Comparison of ENCODE assay signal across 1 cellular context in the genomic region with DNA sequence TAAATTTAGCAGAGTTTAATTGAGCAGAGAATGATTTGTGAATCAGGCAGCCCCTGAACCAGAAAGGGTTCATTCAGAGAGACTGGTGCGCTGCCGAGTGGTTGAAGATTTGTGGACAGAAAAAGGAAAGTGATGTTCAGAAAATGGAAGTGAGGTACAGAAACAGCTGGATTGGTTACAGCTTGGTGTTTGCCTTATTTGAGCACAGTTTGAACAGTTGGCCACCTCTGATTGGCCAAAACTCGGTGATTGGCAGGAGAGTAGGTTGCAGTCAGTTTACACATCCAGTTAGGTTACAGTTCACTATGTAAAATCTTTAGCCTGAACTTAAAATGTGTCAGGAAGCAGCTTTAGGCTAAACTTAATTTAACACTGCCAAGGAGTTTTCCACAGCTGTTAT.
TF ChIP-seq lines count a peak whose summit lies in the region.

No MANE protein-coding gene starts in this region.

TF ChIP-seq in GM12878, 131 proteins besides CTCF, POLR2A, EP300 and RAD21:
- TF ChIP-seq, protein P1, sequence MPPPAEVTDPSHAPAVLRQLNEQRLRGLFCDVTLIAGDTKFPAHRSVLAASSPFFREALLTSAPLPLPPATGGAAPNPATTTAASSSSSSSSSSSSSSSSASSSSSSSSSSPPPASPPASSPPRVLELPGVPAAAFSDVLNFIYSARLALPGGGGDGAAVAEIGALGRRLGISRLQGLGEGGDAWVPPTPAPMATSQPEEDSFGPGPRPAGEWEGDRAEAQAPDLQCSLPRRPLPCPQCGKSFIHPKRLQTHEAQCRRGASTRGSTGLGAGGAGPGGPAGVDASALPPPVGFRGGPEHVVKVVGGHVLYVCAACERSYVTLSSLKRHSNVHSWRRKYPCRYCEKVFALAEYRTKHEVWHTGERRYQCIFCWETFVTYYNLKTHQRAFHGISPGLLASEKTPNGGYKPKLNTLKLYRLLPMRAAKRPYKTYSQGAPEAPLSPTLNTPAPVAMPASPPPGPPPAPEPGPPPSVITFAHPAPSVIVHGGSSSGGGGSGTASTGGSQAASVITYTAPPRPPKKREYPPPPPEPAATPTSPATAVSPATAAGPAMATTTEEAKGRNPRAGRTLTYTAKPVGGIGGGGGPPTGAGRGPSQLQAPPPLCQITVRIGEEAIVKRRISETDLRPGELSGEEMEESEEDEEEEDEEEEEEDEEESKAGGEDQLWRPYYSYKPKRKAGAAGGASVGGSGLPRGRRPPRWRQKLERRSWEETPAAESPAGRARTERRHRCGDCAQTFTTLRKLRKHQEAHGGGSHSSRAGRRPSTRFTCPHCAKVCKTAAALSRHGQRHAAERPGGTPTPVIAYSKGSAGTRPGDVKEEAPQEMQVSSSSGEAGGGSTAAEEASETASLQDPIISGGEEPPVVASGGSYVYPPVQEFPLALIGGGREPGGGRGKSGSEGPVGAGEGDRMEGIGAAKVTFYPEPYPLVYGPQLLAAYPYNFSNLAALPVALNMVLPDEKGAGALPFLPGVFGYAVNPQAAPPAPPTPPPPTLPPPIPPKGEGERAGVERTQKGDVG (CRISPR knock-in tag; IDR thresholded peaks at IDR 0.05), result no peak
- no peak for TF ChIP-seq ZZZ3 (IDR thresholded peaks at IDR 0.05; ENCODE audit: control insufficient read depth, insufficient read length, low read depth)
- no peak for TF ChIP-seq TBL1XR1 (IDR thresholded peaks at IDR 0.05; ENCODE audit: low read depth, low read length)
- peak; percentile 65 for TF ChIP-seq PKNOX1 (IDR thresholded peaks at IDR 0.05)
- no peak for TF ChIP-seq JUND (IDR thresholded peaks at IDR 0.05; ENCODE audit: low read depth, low read length)
- TF ChIP-seq CREB1 (IDR thresholded peaks at IDR 0.05; ENCODE audit: low read depth), result no peak
- TF ChIP-seq SRF (IDR thresholded peaks at IDR 0.05; ENCODE audit: low read depth in 2 of 2, low read length in 2 of 2), result 0 out of 4 replicates have a peak, but pooled peaks of 1 of the 2 experiments have one; percentile 30
- TF ChIP-seq ZSCAN29 (IDR thresholded peaks at IDR 0.05), result no peak
- TF ChIP-seq WRNIP1 (IDR thresholded peaks at IDR 0.05; ENCODE audit: borderline replicate concordance, low read depth, low read length), result no peak
- no peak for TF ChIP-seq MEF2A (IDR thresholded peaks at IDR 0.05; ENCODE audit: insufficient read depth, low read depth, low read length)
- TF ChIP-seq, protein P2, sequence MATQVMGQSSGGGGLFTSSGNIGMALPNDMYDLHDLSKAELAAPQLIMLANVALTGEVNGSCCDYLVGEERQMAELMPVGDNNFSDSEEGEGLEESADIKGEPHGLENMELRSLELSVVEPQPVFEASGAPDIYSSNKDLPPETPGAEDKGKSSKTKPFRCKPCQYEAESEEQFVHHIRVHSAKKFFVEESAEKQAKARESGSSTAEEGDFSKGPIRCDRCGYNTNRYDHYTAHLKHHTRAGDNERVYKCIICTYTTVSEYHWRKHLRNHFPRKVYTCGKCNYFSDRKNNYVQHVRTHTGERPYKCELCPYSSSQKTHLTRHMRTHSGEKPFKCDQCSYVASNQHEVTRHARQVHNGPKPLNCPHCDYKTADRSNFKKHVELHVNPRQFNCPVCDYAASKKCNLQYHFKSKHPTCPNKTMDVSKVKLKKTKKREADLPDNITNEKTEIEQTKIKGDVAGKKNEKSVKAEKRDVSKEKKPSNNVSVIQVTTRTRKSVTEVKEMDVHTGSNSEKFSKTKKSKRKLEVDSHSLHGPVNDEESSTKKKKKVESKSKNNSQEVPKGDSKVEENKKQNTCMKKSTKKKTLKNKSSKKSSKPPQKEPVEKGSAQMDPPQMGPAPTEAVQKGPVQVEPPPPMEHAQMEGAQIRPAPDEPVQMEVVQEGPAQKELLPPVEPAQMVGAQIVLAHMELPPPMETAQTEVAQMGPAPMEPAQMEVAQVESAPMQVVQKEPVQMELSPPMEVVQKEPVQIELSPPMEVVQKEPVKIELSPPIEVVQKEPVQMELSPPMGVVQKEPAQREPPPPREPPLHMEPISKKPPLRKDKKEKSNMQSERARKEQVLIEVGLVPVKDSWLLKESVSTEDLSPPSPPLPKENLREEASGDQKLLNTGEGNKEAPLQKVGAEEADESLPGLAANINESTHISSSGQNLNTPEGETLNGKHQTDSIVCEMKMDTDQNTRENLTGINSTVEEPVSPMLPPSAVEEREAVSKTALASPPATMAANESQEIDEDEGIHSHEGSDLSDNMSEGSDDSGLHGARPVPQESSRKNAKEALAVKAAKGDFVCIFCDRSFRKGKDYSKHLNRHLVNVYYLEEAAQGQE (IDR thresholded peaks at IDR 0.05; ENCODE audit: low read depth, low read length), result no peak
- TF ChIP-seq ZNF384 (IDR thresholded peaks at IDR 0.05; ENCODE audit: borderline replicate concordance, low read depth, low read length), result no peak
- TF ChIP-seq, protein P3, sequence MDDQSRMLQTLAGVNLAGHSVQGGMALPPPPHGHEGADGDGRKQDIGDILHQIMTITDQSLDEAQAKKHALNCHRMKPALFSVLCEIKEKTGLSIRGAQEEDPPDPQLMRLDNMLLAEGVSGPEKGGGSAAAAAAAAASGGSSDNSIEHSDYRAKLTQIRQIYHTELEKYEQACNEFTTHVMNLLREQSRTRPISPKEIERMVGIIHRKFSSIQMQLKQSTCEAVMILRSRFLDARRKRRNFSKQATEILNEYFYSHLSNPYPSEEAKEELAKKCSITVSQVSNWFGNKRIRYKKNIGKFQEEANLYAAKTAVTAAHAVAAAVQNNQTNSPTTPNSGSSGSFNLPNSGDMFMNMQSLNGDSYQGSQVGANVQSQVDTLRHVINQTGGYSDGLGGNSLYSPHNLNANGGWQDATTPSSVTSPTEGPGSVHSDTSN (IDR thresholded peaks at IDR 0.05; ENCODE audit: insufficient replicate concordance, low read depth, low read length), result no peak
- TF ChIP-seq, protein P4, sequence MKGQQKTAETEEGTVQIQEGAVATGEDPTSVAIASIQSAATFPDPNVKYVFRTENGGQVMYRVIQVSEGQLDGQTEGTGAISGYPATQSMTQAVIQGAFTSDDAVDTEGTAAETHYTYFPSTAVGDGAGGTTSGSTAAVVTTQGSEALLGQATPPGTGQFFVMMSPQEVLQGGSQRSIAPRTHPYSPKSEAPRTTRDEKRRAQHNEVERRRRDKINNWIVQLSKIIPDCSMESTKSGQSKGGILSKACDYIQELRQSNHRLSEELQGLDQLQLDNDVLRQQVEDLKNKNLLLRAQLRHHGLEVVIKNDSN (IDR thresholded peaks at IDR 0.05; ENCODE audit: borderline replicate concordance, extremely low read length, insufficient read depth, low read depth, low read length), result no peak
